ENCODE assay signal across 25 cellular contexts in genomic region chr7:106571563-106571962, GRCh38.
"Had no signal": no experiment of that assay in that cellular context is flagged by ENCODE, and none has a peak within 500 bp of the region (broad histone marks: within the 10 kb centered on the region; RNA-seq: fewer than 3 reads in every experiment).

No MANE protein-coding gene starts in this region.

- H3K27ac ChIP-seq: colonic mucosa, epithelial cell of prostate, foreskin keratinocyte, gastroesophageal sphincter, heart right ventricle, left lung, lower lobe of right lung had no signal

- H3K9me3 Mint-ChIP-seq: dendritic cell treated with granulocyte-macrophage colony-stimulating factor and Interleukin-4, amounts not matched to agents 40 ng/mL and 50 ng/mL, for 4 days; effector memory CD8-positive, alpha-beta T cell; endodermal cell; mesothelial cell of epicardium; naive B cell had no signal

- H3K4me3 Mint-ChIP-seq: dendritic cell treated with granulocyte-macrophage colony-stimulating factor and Interleukin-4, amounts not matched to agents 40 ng/mL and 50 ng/mL, for 4 days; effector memory CD8-positive, alpha-beta T cell; endodermal cell; mesothelial cell of epicardium; naive B cell had no signal

- DNase-seq: colonic mucosa; cortex of kidney; effector CD8-positive, alpha-beta T cell; effector memory CD8-positive, alpha-beta T cell; endodermal cell; foreskin keratinocyte; head of caudate nucleus; heart right ventricle; hippocampal formation; left cardiac atrium; left ventricle myocardium superior; lower lobe of right lung; mesenchymal stem cell; mucosa of descending colon; naive B cell had no signal

- H3K36me3 ChIP-seq: colonic mucosa, gastroesophageal sphincter, heart right ventricle, left lung, lower lobe of right lung had no signal

- H3K27me3 ChIP-seq: colonic mucosa, foreskin keratinocyte, gastroesophageal sphincter, left lung had no signal

- H3K4me3 ChIP-seq: colonic mucosa, gastroesophageal sphincter, heart right ventricle, left lung, lower lobe of right lung, mucosa of descending colon had no signal

- H3K9me3 ChIP-seq: colonic mucosa, gastroesophageal sphincter, heart right ventricle, left lung, lower lobe of right lung, mucosa of descending colon had no signal

- FAIRE-seq: endometrium, frontal cortex, islet of Langerhans, keratinocyte had no signal

- H3K36me3 Mint-ChIP-seq: mesothelial cell of epicardium, naive B cell had no signal

- H3K4me1 ChIP-seq: colonic mucosa had no signal

- H3K4me1 Mint-ChIP-seq: naive B cell had no signal

- H3K27ac Mint-ChIP-seq: dendritic cell treated with granulocyte-macrophage colony-stimulating factor and Interleukin-4, amounts not matched to agents 40 ng/mL and 50 ng/mL, for 4 days; effector memory CD8-positive, alpha-beta T cell; endodermal cell; mesothelial cell of epicardium; naive B cell had no signal

- ATAC-seq: effector memory CD8-positive, alpha-beta T cell; esophagus mucosa; foreskin keratinocyte; gastroesophageal sphincter; heart right ventricle; left cardiac atrium; left lung; left ventricle myocardium superior; lower lobe of right lung; mucosa of descending colon had no signal
